Comparison of ENCODE assay signal across 8 cellular contexts in the genomic region with DNA sequence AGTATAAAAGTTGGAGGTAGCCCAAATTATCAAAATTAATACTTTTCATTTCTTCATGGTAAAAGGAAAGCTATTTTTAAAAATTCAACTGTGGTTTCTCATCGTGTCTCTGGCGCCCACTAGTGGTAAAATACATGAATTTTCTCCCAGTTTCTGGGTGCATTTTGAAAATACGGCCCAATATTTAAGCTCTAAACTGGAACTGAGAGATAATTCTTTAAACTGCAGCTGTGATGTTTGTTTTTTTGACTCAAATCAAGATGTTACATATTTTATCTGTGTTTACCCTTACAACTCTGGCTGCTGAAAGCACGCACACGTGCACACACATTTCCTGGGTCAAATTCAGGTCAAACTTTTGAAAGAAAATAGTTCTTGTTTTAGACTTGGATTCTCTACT.
A peak's percentile ranks its signal among the peaks of the same experiment; 100 is the strongest.
DNase-seq lines count a peak whose midpoint lies in the region; ATAC-seq and TF ChIP-seq lines count a peak whose summit lies in the region.

No MANE protein-coding gene starts in this region.

- no peaks in the 10 kb centered on the region for H3K9me3 Mint-ChIP-seq in activated naive CD4-positive, alpha-beta T cell treated with anti-CD3 and anti-CD28 coated beads, Interleukin-2, amount 10 ng/mL, durations not matched to agents 7 days and 5 days
- peaks cover 11% of the 10 kb centered on the region for H3K9me3 Mint-ChIP-seq in endodermal cell

- CTCF ChIA-PET in activated naive CD4-positive, alpha-beta T cell treated with anti-CD3 and anti-CD28 coated beads, Interleukin-2, amount 10 ng/mL, durations not matched to agents 7 days and 5 days (lab: Charles Lee): interaction anchor here (0.7 to 4.3 kb wide), 20 partner anchors 10 to 372 kb away, joined by 3 to 57 read pairs (median 4); no protein-coding TSS in a partner anchor

- TF ChIP-seq CTCF in endodermal cell (conservative IDR thresholded peaks at IDR 0.05) (peak; percentile 96), prostate gland (IDR thresholded peaks at IDR 0.05) (peak; percentile 46 to 67 (median 62))

- H3K4me1 ChIP-seq in endodermal cell (ENCODE audit: control insufficient read depth, insufficient read depth, low read length) (no peaks in the 10 kb centered on the region), prostate gland (replicated peaks) (no peaks in the 10 kb centered on the region)

- no peak for TF ChIP-seq POLR2A in prostate gland (IDR thresholded peaks at IDR 0.05)

- H3K27ac ChIP-seq in endodermal cell (ENCODE audit: low read depth, low read length) (no peak overlapping the region), prostate gland (no peak overlapping the region)

- H3K36me3 ChIP-seq in endodermal cell (ENCODE audit: control insufficient read depth, insufficient read depth, low read length): no peaks in the 10 kb centered on the region
- H3K36me3 ChIP-seq in prostate gland: no peaks in the 10 kb centered on the region

- no peaks in the 10 kb centered on the region for H3K36me3 Mint-ChIP-seq in activated naive CD4-positive, alpha-beta T cell treated with anti-CD3 and anti-CD28 coated beads, Interleukin-2, amount 10 ng/mL, durations not matched to agents 7 days and 5 days
- no peaks in the 10 kb centered on the region for H3K36me3 Mint-ChIP-seq in endodermal cell (ENCODE audit: low read depth)

- no peak overlapping the region for H3K4me3 Mint-ChIP-seq in activated naive CD4-positive, alpha-beta T cell treated with anti-CD3 and anti-CD28 coated beads, Interleukin-2, amount 10 ng/mL, durations not matched to agents 7 days and 5 days
- no peak overlapping the region for H3K4me3 Mint-ChIP-seq in endodermal cell

- peak; percentile 20 for DNase-seq in activated naive CD4-positive, alpha-beta T cell treated with anti-CD3 and anti-CD28 coated beads, Interleukin-2, amount 10 ng/mL, durations not matched to agents 7 days and 5 days
- no peak for DNase-seq in activated naive CD4-positive, alpha-beta T cell (lab: John Stamatoyannopoulos, UW)
- DNase-seq in NCI-H69 (lab: John Stamatoyannopoulos, UW): peak; percentile 18
- no peak for DNase-seq in endodermal cell
- DNase-seq in prostate gland (ENCODE audit: low spot score): no peak
- no peak for DNase-seq in activated T-cell treated with anti-CD3 and anti-CD28 coated beads, Interleukin-2, amount 50 U/mL, for 48 hours
- no peak for DNase-seq in activated CD8-positive, alpha-beta memory T cell treated with anti-CD3 and anti-CD28 coated beads, Interleukin-2, amount 50 U/mL, for 48 hours

- H3K9me3 ChIP-seq in endodermal cell (ENCODE audit: control insufficient read depth, low read length): no peaks in the 10 kb centered on the region
- no peaks in the 10 kb centered on the region for H3K9me3 ChIP-seq in prostate gland

- no peak overlapping the region for H3K4me3 ChIP-seq in endodermal cell (ENCODE audit: low read length)
- no peak overlapping the region for H3K4me3 ChIP-seq in prostate gland

- intact Hi-C loops in prostate gland (cut with DNase I): loop anchor here (10.0 kb wide), 2 partner anchors 142 to 372 kb away; a partner anchor contains a TSS

- no peaks in the 10 kb centered on the region for H3K27me3 ChIP-seq in endodermal cell (ENCODE audit: control insufficient read depth, insufficient read depth, low read length, poor library complexity, severe bottlenecking)
- H3K27me3 ChIP-seq in prostate gland (replicated peaks; ENCODE audit: insufficient read depth): no peaks in the 10 kb centered on the region

- peaks cover 3% of the 10 kb centered on the region for H3K27me3 Mint-ChIP-seq in activated naive CD4-positive, alpha-beta T cell treated with anti-CD3 and anti-CD28 coated beads, Interleukin-2, amount 10 ng/mL, durations not matched to agents 7 days and 5 days
- H3K27me3 Mint-ChIP-seq in endodermal cell (ENCODE audit: insufficient read depth): no peaks in the 10 kb centered on the region

- no peaks in the 10 kb centered on the region for H3K4me1 Mint-ChIP-seq in activated naive CD4-positive, alpha-beta T cell treated with anti-CD3 and anti-CD28 coated beads, Interleukin-2, amount 10 ng/mL, durations not matched to agents 7 days and 5 days
- H3K4me1 Mint-ChIP-seq in endodermal cell: peaks cover 18% of the 10 kb centered on the region

- no peak overlapping the region for H3K9ac ChIP-seq in endodermal cell (ENCODE audit: extremely low read depth, low read length, poor library complexity, severe bottlenecking)

- 40 to 52% methylated on average over 2 to 5 of the region's 5 CpGs for WGBS in endodermal cell (ENCODE audit: insufficient coverage in 1 of 2, insufficient read length in 1 of 2), 2 experiments
- WGBS in prostate gland: 15% methylated on average over 5 of the region's 5 CpGs

- no peak for ATAC-seq in HG02973 (IDR thresholded peaks at IDR 0.05; ENCODE audit: unreplicated experiment)

- H3K27ac Mint-ChIP-seq in activated naive CD4-positive, alpha-beta T cell treated with anti-CD3 and anti-CD28 coated beads, Interleukin-2, amount 10 ng/mL, durations not matched to agents 7 days and 5 days: no peak overlapping the region
- H3K27ac Mint-ChIP-seq in endodermal cell: no peak overlapping the region

Comparison
In these comparisons a context has a peak if more than half of its experiments do, and no peak if none do; other contexts are left out.
1. DNase-seq: peak in activated naive CD4-positive, alpha-beta T cell treated with anti-CD3 and anti-CD28 coated beads, Interleukin-2, amount 10 ng/mL, durations not matched to agents 7 days and 5 days (single experiment) and NCI-H69 (single experiment); none in activated naive CD4-positive, alpha-beta T cell (0 of 4), endodermal cell (single experiment), prostate gland (single experiment), activated T-cell treated with anti-CD3 and anti-CD28 coated beads, Interleukin-2, amount 50 U/mL, for 48 hours (0 of 2) and activated CD8-positive, alpha-beta memory T cell treated with anti-CD3 and anti-CD28 coated beads, Interleukin-2, amount 50 U/mL, for 48 hours (single experiment).